In the genomic region with DNA sequence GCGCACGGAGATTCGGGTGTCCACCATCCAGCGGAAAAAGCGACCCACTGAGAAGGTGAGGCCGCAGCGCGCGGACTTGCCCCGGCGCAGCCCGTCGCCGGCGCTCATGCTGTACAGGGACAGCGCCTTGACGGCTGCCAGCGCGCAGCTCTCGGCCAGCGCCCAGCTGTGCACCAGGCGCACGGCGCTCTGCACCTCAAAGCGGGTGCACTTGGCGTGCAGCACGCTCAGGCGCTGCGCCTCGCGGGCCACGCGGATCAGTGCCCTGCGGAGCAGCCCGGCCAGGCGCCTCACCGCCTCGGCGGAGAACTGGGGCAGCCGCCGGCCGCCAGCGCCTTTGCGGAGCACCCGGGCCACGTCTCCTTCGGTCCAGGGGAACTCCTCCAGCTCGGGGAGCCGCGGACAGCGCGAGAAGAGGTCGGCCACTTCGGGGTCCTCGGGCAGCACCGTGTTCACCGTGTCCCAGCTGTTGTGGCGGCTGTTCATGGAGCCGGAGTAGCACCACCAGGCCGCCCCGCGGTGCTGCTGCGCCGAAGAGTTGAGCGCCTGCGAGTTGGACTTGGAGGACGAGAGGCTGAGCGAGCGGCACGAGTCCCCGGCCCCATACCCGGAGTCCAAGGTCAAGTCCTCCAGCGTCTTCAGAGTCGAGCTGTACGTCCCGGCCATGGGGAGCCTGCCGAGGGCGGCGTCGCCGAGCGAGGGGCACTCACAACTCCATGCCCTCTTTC, we compare ENCODE assay signal across 1 cellular context.
TF ChIP-seq lines count a peak whose summit lies in the region.

No MANE protein-coding gene starts in this region.

TF ChIP-seq in HepG2, 621 proteins besides CTCF, POLR2A, EP300 and RAD21 (continued from another document and continues in another):
- TF ChIP-seq, protein P1, sequence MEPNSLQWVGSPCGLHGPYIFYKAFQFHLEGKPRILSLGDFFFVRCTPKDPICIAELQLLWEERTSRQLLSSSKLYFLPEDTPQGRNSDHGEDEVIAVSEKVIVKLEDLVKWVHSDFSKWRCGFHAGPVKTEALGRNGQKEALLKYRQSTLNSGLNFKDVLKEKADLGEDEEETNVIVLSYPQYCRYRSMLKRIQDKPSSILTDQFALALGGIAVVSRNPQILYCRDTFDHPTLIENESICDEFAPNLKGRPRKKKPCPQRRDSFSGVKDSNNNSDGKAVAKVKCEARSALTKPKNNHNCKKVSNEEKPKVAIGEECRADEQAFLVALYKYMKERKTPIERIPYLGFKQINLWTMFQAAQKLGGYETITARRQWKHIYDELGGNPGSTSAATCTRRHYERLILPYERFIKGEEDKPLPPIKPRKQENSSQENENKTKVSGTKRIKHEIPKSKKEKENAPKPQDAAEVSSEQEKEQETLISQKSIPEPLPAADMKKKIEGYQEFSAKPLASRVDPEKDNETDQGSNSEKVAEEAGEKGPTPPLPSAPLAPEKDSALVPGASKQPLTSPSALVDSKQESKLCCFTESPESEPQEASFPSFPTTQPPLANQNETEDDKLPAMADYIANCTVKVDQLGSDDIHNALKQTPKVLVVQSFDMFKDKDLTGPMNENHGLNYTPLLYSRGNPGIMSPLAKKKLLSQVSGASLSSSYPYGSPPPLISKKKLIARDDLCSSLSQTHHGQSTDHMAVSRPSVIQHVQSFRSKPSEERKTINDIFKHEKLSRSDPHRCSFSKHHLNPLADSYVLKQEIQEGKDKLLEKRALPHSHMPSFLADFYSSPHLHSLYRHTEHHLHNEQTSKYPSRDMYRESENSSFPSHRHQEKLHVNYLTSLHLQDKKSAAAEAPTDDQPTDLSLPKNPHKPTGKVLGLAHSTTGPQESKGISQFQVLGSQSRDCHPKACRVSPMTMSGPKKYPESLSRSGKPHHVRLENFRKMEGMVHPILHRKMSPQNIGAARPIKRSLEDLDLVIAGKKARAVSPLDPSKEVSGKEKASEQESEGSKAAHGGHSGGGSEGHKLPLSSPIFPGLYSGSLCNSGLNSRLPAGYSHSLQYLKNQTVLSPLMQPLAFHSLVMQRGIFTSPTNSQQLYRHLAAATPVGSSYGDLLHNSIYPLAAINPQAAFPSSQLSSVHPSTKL (CRISPR knock-in tag; IDR thresholded peaks at IDR 0.05) = no peak
- TF ChIP-seq RXRB (CRISPR knock-in tag; IDR thresholded peaks at IDR 0.05; ENCODE audit: borderline replicate concordance) = 0 out of 2 replicates have a peak, but pooled peaks have one; percentile 13
- TF ChIP-seq HES4 (CRISPR knock-in tag; IDR thresholded peaks at IDR 0.05; ENCODE audit: borderline replicate concordance) = peak; percentile 34; the same call in 1 of the 2 replicates
- no peak; the same call in 1 of the 2 replicates for TF ChIP-seq ARHGAP35 (CRISPR knock-in tag; IDR thresholded peaks at IDR 0.05; ENCODE audit: borderline replicate concordance)
- TF ChIP-seq, protein P2, sequence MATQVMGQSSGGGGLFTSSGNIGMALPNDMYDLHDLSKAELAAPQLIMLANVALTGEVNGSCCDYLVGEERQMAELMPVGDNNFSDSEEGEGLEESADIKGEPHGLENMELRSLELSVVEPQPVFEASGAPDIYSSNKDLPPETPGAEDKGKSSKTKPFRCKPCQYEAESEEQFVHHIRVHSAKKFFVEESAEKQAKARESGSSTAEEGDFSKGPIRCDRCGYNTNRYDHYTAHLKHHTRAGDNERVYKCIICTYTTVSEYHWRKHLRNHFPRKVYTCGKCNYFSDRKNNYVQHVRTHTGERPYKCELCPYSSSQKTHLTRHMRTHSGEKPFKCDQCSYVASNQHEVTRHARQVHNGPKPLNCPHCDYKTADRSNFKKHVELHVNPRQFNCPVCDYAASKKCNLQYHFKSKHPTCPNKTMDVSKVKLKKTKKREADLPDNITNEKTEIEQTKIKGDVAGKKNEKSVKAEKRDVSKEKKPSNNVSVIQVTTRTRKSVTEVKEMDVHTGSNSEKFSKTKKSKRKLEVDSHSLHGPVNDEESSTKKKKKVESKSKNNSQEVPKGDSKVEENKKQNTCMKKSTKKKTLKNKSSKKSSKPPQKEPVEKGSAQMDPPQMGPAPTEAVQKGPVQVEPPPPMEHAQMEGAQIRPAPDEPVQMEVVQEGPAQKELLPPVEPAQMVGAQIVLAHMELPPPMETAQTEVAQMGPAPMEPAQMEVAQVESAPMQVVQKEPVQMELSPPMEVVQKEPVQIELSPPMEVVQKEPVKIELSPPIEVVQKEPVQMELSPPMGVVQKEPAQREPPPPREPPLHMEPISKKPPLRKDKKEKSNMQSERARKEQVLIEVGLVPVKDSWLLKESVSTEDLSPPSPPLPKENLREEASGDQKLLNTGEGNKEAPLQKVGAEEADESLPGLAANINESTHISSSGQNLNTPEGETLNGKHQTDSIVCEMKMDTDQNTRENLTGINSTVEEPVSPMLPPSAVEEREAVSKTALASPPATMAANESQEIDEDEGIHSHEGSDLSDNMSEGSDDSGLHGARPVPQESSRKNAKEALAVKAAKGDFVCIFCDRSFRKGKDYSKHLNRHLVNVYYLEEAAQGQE (IDR thresholded peaks at IDR 0.05; ENCODE audit: borderline replicate concordance in 1 of 2, low read depth in 1 of 2, low read length in 2 of 2) = no peak
- TF ChIP-seq, protein P3, sequence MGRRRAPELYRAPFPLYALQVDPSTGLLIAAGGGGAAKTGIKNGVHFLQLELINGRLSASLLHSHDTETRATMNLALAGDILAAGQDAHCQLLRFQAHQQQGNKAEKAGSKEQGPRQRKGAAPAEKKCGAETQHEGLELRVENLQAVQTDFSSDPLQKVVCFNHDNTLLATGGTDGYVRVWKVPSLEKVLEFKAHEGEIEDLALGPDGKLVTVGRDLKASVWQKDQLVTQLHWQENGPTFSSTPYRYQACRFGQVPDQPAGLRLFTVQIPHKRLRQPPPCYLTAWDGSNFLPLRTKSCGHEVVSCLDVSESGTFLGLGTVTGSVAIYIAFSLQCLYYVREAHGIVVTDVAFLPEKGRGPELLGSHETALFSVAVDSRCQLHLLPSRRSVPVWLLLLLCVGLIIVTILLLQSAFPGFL (CRISPR knock-in tag; IDR thresholded peaks at IDR 0.05) = no peak
- peak; percentile 57; the same call in 1 of the 2 replicates for TF ChIP-seq SIN3A (IDR thresholded peaks at IDR 0.05; ENCODE audit: borderline replicate concordance, low read depth, low read length)
- TF ChIP-seq ZBTB1 (CRISPR knock-in tag; IDR thresholded peaks at IDR 0.05; ENCODE audit: borderline replicate concordance) = no peak
- no peak for TF ChIP-seq GZF1 (CRISPR knock-in tag; IDR thresholded peaks at IDR 0.05)
- TF ChIP-seq, protein P4, sequence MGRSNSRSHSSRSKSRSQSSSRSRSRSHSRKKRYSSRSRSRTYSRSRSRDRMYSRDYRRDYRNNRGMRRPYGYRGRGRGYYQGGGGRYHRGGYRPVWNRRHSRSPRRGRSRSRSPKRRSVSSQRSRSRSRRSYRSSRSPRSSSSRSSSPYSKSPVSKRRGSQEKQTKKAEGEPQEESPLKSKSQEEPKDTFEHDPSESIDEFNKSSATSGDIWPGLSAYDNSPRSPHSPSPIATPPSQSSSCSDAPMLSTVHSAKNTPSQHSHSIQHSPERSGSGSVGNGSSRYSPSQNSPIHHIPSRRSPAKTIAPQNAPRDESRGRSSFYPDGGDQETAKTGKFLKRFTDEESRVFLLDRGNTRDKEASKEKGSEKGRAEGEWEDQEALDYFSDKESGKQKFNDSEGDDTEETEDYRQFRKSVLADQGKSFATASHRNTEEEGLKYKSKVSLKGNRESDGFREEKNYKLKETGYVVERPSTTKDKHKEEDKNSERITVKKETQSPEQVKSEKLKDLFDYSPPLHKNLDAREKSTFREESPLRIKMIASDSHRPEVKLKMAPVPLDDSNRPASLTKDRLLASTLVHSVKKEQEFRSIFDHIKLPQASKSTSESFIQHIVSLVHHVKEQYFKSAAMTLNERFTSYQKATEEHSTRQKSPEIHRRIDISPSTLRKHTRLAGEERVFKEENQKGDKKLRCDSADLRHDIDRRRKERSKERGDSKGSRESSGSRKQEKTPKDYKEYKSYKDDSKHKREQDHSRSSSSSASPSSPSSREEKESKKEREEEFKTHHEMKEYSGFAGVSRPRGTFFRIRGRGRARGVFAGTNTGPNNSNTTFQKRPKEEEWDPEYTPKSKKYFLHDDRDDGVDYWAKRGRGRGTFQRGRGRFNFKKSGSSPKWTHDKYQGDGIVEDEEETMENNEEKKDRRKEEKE (IDR thresholded peaks at IDR 0.05) = no peak
- TF ChIP-seq, protein P5, sequence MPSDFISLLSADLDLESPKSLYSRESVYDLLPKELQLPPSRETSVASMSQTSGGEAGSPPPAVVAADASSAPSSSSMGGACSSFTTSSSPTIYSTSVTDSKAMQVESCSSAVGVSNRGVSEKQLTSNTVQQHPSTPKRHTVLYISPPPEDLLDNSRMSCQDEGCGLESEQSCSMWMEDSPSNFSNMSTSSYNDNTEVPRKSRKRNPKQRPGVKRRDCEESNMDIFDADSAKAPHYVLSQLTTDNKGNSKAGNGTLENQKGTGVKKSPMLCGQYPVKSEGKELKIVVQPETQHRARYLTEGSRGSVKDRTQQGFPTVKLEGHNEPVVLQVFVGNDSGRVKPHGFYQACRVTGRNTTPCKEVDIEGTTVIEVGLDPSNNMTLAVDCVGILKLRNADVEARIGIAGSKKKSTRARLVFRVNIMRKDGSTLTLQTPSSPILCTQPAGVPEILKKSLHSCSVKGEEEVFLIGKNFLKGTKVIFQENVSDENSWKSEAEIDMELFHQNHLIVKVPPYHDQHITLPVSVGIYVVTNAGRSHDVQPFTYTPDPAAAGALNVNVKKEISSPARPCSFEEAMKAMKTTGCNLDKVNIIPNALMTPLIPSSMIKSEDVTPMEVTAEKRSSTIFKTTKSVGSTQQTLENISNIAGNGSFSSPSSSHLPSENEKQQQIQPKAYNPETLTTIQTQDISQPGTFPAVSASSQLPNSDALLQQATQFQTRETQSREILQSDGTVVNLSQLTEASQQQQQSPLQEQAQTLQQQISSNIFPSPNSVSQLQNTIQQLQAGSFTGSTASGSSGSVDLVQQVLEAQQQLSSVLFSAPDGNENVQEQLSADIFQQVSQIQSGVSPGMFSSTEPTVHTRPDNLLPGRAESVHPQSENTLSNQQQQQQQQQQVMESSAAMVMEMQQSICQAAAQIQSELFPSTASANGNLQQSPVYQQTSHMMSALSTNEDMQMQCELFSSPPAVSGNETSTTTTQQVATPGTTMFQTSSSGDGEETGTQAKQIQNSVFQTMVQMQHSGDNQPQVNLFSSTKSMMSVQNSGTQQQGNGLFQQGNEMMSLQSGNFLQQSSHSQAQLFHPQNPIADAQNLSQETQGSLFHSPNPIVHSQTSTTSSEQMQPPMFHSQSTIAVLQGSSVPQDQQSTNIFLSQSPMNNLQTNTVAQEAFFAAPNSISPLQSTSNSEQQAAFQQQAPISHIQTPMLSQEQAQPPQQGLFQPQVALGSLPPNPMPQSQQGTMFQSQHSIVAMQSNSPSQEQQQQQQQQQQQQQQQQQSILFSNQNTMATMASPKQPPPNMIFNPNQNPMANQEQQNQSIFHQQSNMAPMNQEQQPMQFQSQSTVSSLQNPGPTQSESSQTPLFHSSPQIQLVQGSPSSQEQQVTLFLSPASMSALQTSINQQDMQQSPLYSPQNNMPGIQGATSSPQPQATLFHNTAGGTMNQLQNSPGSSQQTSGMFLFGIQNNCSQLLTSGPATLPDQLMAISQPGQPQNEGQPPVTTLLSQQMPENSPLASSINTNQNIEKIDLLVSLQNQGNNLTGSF (CRISPR knock-in tag; IDR thresholded peaks at IDR 0.05) = no peak
- TF ChIP-seq ZNF335 (CRISPR knock-in tag; IDR thresholded peaks at IDR 0.05) = no peak
- peak; percentile 30; the same call in 1 of the 2 replicates for TF ChIP-seq RFXAP (CRISPR knock-in tag; IDR thresholded peaks at IDR 0.05; ENCODE audit: borderline replicate concordance)
- TF ChIP-seq PRMT3 (CRISPR knock-in tag; IDR thresholded peaks at IDR 0.05; ENCODE audit: borderline replicate concordance, low read depth) = no peak
- TF ChIP-seq, protein P6, sequence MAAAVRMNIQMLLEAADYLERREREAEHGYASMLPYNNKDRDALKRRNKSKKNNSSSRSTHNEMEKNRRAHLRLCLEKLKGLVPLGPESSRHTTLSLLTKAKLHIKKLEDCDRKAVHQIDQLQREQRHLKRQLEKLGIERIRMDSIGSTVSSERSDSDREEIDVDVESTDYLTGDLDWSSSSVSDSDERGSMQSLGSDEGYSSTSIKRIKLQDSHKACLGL (CRISPR knock-in tag; IDR thresholded peaks at IDR 0.05) = peak; percentile 24; the same call in 1 of the 2 replicates
- TF ChIP-seq ZNF790 (CRISPR knock-in tag; IDR thresholded peaks at IDR 0.05; ENCODE audit: borderline replicate concordance) = peak; percentile 42; the same call in 1 of the 2 replicates
- TF ChIP-seq, protein P7, sequence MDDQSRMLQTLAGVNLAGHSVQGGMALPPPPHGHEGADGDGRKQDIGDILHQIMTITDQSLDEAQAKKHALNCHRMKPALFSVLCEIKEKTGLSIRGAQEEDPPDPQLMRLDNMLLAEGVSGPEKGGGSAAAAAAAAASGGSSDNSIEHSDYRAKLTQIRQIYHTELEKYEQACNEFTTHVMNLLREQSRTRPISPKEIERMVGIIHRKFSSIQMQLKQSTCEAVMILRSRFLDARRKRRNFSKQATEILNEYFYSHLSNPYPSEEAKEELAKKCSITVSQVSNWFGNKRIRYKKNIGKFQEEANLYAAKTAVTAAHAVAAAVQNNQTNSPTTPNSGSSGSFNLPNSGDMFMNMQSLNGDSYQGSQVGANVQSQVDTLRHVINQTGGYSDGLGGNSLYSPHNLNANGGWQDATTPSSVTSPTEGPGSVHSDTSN (CRISPR knock-in tag; IDR thresholded peaks at IDR 0.05; ENCODE audit: borderline replicate concordance) = no peak
- 0 out of 2 replicates have a peak, but pooled peaks have one; percentile 63 for TF ChIP-seq CAMTA2 (CRISPR knock-in tag; IDR thresholded peaks at IDR 0.05; ENCODE audit: borderline replicate concordance)
- no peak for TF ChIP-seq ZNF737 (CRISPR knock-in tag; IDR thresholded peaks at IDR 0.05; ENCODE audit: borderline replicate concordance)
- TF ChIP-seq, protein P8, sequence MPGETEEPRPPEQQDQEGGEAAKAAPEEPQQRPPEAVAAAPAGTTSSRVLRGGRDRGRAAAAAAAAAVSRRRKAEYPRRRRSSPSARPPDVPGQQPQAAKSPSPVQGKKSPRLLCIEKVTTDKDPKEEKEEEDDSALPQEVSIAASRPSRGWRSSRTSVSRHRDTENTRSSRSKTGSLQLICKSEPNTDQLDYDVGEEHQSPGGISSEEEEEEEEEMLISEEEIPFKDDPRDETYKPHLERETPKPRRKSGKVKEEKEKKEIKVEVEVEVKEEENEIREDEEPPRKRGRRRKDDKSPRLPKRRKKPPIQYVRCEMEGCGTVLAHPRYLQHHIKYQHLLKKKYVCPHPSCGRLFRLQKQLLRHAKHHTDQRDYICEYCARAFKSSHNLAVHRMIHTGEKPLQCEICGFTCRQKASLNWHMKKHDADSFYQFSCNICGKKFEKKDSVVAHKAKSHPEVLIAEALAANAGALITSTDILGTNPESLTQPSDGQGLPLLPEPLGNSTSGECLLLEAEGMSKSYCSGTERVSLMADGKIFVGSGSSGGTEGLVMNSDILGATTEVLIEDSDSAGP (CRISPR knock-in tag; IDR thresholded peaks at IDR 0.05; ENCODE audit: borderline replicate concordance) = peak; percentile 55; the same call in 1 of the 2 replicates
